In the genomic region with DNA sequence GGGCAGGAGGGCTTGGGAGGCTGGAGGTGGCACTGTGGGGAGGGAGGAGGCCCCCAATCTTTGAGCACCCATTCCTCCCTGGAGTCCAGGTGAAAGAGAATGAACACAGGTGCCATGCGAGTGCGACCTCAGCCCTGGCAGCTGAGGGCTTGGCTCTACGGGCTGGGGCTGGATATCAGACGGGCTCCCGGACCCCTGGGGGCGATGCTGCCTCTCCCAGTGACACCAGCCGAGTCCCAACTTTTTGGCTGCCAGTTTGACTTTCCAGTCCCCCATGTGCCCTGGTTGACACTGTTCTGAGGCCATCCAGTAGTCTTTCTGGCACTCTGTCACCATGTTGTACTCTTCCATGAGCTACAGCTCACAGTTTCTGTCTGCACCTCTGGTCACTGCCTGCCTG, we compare ENCODE assay signal across 1 cellular context.
TF ChIP-seq lines count a peak whose summit lies in the region.

No MANE protein-coding gene starts in this region.

TF ChIP-seq in GM12878, 131 proteins besides CTCF, POLR2A, EP300 and RAD21:
- TF ChIP-seq MTA3 (IDR thresholded peaks at IDR 0.05; ENCODE audit: borderline replicate concordance, low read length) (no peak), TAF1 (IDR thresholded peaks at IDR 0.05; ENCODE audit: borderline replicate concordance, low read depth, low read length) (no peak), MEF2A (IDR thresholded peaks at IDR 0.05; ENCODE audit: insufficient read depth, low read depth, low read length) (no peak), ETV6 (conservative IDR thresholded peaks at IDR 0.05 in 1 of 2, IDR thresholded peaks at IDR 0.05 in 1 of 2; ENCODE audit: borderline replicate concordance in 1 of 2, low read depth in 1 of 2) (no peak), TCF12 (IDR thresholded peaks at IDR 0.05; ENCODE audit: low read depth, low read length) (no peak), YBX1 (IDR thresholded peaks at IDR 0.05) (no peak), CREB1 (IDR thresholded peaks at IDR 0.05; ENCODE audit: low read depth) (no peak), PAX5 (IDR thresholded peaks at IDR 0.05; ENCODE audit: borderline replicate concordance, low read depth, low read length) (no peak), CEBPB (IDR thresholded peaks at IDR 0.05; ENCODE audit: borderline replicate concordance in 1 of 2, low read depth in 2 of 2, low read length in 2 of 2) (no peak), SPI1 (IDR thresholded peaks at IDR 0.05; ENCODE audit: borderline replicate concordance, insufficient read depth, low read depth, low read length) (no peak), EGR1 (IDR thresholded peaks at IDR 0.05; ENCODE audit: borderline replicate concordance in 1 of 2, low read depth in 2 of 2, low read length in 2 of 2) (no peak), SREBF2 (IDR thresholded peaks at IDR 0.05; ENCODE audit: low read length) (no peak), BMI1 (IDR thresholded peaks at IDR 0.05; ENCODE audit: borderline replicate concordance) (no peak), TBL1XR1 (IDR thresholded peaks at IDR 0.05; ENCODE audit: low read depth, low read length) (no peak)
- TF ChIP-seq, protein P1, sequence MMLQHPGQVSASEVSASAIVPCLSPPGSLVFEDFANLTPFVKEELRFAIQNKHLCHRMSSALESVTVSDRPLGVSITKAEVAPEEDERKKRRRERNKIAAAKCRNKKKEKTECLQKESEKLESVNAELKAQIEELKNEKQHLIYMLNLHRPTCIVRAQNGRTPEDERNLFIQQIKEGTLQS (IDR thresholded peaks at IDR 0.05; ENCODE audit: borderline replicate concordance, extremely low read depth, low read depth, low read length) = no peak
- TF ChIP-seq, protein P2, sequence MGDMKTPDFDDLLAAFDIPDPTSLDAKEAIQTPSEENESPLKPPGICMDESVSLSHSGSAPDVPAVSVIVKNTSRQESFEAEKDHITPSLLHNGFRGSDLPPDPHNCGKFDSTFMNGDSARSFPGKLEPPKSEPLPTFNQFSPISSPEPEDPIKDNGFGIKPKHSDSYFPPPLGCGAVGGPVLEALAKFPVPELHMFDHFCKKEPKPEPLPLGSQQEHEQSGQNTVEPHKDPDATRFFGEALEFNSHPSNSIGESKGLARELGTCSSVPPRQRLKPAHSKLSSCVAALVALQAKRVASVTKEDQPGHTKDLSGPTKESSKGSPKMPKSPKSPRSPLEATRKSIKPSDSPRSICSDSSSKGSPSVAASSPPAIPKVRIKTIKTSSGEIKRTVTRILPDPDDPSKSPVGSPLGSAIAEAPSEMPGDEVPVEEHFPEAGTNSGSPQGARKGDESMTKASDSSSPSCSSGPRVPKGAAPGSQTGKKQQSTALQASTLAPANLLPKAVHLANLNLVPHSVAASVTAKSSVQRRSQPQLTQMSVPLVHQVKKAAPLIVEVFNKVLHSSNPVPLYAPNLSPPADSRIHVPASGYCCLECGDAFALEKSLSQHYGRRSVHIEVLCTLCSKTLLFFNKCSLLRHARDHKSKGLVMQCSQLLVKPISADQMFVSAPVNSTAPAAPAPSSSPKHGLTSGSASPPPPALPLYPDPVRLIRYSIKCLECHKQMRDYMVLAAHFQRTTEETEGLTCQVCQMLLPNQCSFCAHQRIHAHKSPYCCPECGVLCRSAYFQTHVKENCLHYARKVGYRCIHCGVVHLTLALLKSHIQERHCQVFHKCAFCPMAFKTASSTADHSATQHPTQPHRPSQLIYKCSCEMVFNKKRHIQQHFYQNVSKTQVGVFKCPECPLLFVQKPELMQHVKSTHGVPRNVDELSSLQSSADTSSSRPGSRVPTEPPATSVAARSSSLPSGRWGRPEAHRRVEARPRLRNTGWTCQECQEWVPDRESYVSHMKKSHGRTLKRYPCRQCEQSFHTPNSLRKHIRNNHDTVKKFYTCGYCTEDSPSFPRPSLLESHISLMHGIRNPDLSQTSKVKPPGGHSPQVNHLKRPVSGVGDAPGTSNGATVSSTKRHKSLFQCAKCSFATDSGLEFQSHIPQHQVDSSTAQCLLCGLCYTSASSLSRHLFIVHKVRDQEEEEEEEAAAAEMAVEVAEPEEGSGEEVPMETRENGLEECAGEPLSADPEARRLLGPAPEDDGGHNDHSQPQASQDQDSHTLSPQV (IDR thresholded peaks at IDR 0.05) = no peak
- TF ChIP-seq, protein P3, sequence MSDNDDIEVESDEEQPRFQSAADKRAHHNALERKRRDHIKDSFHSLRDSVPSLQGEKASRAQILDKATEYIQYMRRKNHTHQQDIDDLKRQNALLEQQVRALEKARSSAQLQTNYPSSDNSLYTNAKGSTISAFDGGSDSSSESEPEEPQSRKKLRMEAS (IDR thresholded peaks at IDR 0.05; ENCODE audit: low read depth, low read length) = no peak
- TF ChIP-seq, protein P4, sequence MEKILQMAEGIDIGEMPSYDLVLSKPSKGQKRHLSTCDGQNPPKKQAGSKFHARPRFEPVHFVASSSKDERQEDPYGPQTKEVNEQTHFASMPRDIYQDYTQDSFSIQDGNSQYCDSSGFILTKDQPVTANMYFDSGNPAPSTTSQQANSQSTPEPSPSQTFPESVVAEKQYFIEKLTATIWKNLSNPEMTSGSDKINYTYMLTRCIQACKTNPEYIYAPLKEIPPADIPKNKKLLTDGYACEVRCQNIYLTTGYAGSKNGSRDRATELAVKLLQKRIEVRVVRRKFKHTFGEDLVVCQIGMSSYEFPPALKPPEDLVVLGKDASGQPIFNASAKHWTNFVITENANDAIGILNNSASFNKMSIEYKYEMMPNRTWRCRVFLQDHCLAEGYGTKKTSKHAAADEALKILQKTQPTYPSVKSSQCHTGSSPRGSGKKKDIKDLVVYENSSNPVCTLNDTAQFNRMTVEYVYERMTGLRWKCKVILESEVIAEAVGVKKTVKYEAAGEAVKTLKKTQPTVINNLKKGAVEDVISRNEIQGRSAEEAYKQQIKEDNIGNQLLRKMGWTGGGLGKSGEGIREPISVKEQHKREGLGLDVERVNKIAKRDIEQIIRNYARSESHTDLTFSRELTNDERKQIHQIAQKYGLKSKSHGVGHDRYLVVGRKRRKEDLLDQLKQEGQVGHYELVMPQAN (conservative IDR thresholded peaks at IDR 0.05) = no peak
- TF ChIP-seq, protein P5, sequence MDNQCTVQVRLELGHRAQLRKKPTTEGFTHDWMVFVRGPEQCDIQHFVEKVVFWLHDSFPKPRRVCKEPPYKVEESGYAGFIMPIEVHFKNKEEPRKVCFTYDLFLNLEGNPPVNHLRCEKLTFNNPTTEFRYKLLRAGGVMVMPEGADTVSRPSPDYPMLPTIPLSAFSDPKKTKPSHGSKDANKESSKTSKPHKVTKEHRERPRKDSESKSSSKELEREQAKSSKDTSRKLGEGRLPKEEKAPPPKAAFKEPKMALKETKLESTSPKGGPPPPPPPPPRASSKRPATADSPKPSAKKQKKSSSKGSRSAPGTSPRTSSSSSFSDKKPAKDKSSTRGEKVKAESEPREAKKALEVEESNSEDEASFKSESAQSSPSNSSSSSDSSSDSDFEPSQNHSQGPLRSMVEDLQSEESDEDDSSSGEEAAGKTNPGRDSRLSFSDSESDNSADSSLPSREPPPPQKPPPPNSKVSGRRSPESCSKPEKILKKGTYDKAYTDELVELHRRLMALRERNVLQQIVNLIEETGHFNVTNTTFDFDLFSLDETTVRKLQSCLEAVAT (IDR thresholded peaks at IDR 0.05) = no peak
